ENCODE assay signal across 3 cellular contexts in the genomic region with DNA sequence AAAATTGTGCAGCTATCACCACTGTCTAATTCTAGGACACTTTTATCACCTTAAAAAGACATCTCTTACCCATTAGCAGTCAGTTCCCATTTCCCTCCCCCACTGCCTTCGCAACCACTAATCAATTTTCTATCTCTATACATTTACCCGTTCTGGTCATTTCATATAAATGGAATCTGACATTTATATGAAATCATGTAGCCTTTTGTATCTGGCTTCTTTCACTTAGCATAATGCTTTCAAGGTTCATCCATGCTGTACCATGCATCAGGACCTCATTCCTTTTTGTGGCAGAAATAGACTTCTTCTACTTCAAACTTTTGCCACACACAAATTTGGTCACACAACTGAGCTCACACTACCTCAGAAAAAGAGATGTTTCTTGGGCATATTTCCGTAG.
TF ChIP-seq lines count a peak whose summit lies in the region.

No MANE protein-coding gene starts in this region.

TF ChIP-seq in SK-N-SH, 30 proteins besides CTCF, POLR2A, EP300 and RAD21:
- TF ChIP-seq POLR2AphosphoS5 (IDR thresholded peaks at IDR 0.05; ENCODE audit: low read depth, low read length) (no peak), USF2 (IDR thresholded peaks at IDR 0.05; ENCODE audit: borderline replicate concordance, low read depth, low read length) (no peak), GATA2 (CRISPR knock-in tag; IDR thresholded peaks at IDR 0.05) (peak; percentile 61; the same call in 1 of the 2 replicates)

TF ChIP-seq in SK-N-SH treated with all-trans-retinoic acid at 6 μM for 48 hours, 23 proteins besides CTCF, POLR2A, EP300 and RAD21:
- no peak for TF ChIP-seq CSDC2 (CRISPR knock-in tag; IDR thresholded peaks at IDR 0.05)
- TF ChIP-seq ZC3H10 (CRISPR knock-in tag; IDR thresholded peaks at IDR 0.05), result no peak
- TF ChIP-seq ZNF8 (CRISPR knock-in tag; IDR thresholded peaks at IDR 0.05), result no peak
- no peak for TF ChIP-seq ZFP30 (CRISPR knock-in tag; IDR thresholded peaks at IDR 0.05)
- no peak for TF ChIP-seq POU6F1 (CRISPR knock-in tag; IDR thresholded peaks at IDR 0.05; ENCODE audit: borderline replicate concordance, low read depth)
- no peak for TF ChIP-seq RARB (CRISPR knock-in tag; IDR thresholded peaks at IDR 0.05)
- no peak for TF ChIP-seq PPARA (CRISPR knock-in tag; IDR thresholded peaks at IDR 0.05; ENCODE audit: borderline replicate concordance)

TF ChIP-seq in HEK293T, 16 proteins besides CTCF, POLR2A, EP300 and RAD21:
- TF ChIP-seq LEF1 (IDR thresholded peaks at IDR 0.05; ENCODE audit: borderline replicate concordance), result no peak
- no peak for TF ChIP-seq PKNOX1 (IDR thresholded peaks at IDR 0.05)
- no peak for TF ChIP-seq L3MBTL2 (conservative IDR thresholded peaks at IDR 0.05)
- no peak for TF ChIP-seq ELF4 (IDR thresholded peaks at IDR 0.05)
- TF ChIP-seq TARDBP (IDR thresholded peaks at IDR 0.05), result no peak
- TF ChIP-seq FOXK2 (IDR thresholded peaks at IDR 0.05), result no peak
- no peak for TF ChIP-seq CTBP1 (IDR thresholded peaks at IDR 0.05; ENCODE audit: borderline replicate concordance)
- TF ChIP-seq SUZ12 (IDR thresholded peaks at IDR 0.05), result no peak
- no peak for TF ChIP-seq FOXA1 (IDR thresholded peaks at IDR 0.05)
- TF ChIP-seq NFRKB (IDR thresholded peaks at IDR 0.05), result no peak
